Comparison of ENCODE assay signal across 26 cellular contexts in genomic region chr17:1344521-1344920, GRCh38. TPM values are rescaled to one million over a fixed set of nuclear protein-coding genes. Genes with fewer than 3 reads are reported as not detected.
DNase-seq lines count a peak whose midpoint lies in the region; ATAC-seq, FAIRE-seq and TF ChIP-seq lines count a peak whose summit lies in the region.
"Had no signal": no experiment of that assay in that cellular context is flagged by ENCODE, and none has a peak within 500 bp of the region (broad histone marks: within the 10 kb centered on the region; RNA-seq: fewer than 3 reads in every experiment).

No MANE protein-coding gene starts in this region.

- no peaks in the 10 kb centered on the region for H3K9me3 Mint-ChIP-seq in activated T-cell treated with anti-CD3 and anti-CD28 coated beads, Interleukin-2, amount 50 U/mL, for 24 hours
- H3K9me3 Mint-ChIP-seq in neural crest cell, result no peaks in the 10 kb centered on the region
- H3K9me3 Mint-ChIP-seq: CD8-positive, alpha-beta memory T cell; type B pancreatic cell had no signal

- 79% methylated on average over 7 of the region's 7 CpGs for WGBS in HUES64
- WGBS in GM12878 (ENCODE audit: insufficient coverage, insufficient replicate concordance, low lambda C conversion rate, missing lambda C conversion rate), result 96% methylated on average over 7 of the region's 7 CpGs

- peaks cover 28% of the 10 kb centered on the region for H3K4me1 Mint-ChIP-seq in activated T-cell treated with anti-CD3 and anti-CD28 coated beads, Interleukin-2, amount 50 U/mL, for 24 hours (ENCODE audit: low read depth)
- H3K4me1 Mint-ChIP-seq in neural crest cell, result peaks cover 41% of the 10 kb centered on the region

- H2AFZ ChIP-seq in GM12878 (ENCODE audit: control insufficient read depth, low read depth, low read length), result no peak overlapping the region

- in situ Hi-C loops in GM12878 (cut with MboI), result no loop called here
- in situ Hi-C loops in brain microvascular endothelial cell (cut with HindIII; ENCODE audit: low pct_ligation_motif_present, low sequenced_read_pairs), result no loop called here

- no peak overlapping the region for H3K4me3 ChIP-seq in HUES64 (ENCODE audit: low read length)
- H3K4me3 ChIP-seq in GM12878, result no peak overlapping the region
- no peak overlapping the region for H3K4me3 ChIP-seq in brain microvascular endothelial cell (ENCODE audit: low read depth, low read length)
- H3K4me3 ChIP-seq: colonic mucosa, lower lobe of right lung had no signal

- ATAC-seq in GM12878, result no peak
- ATAC-seq: esophagus mucosa, foreskin keratinocyte, lower lobe of right lung had no signal

- H3K36me3 Mint-ChIP-seq in activated T-cell treated with anti-CD3 and anti-CD28 coated beads, Interleukin-2, amount 50 U/mL, for 24 hours (ENCODE audit: low read depth), result peaks cover 66% of the 10 kb centered on the region
- H3K36me3 Mint-ChIP-seq in neural crest cell (ENCODE audit: low read depth), result peaks cover 34% of the 10 kb centered on the region

- TF ChIP-seq CTCF in GM12878 (IDR thresholded peaks at IDR 0.05 in 2 of 3, conservative IDR thresholded peaks at IDR 0.05 in 1 of 3; ENCODE audit: control insufficient read depth in 2 of 3, extremely low read depth in 1 of 3, insufficient read depth in 1 of 3, low read depth in 3 of 3, low read length in 3 of 3) (no peak), neural crest cell (conservative IDR thresholded peaks at IDR 0.05) (no peak), brain microvascular endothelial cell (IDR thresholded peaks at IDR 0.05; ENCODE audit: low read depth, low read length, missing control alignments) (no peak)

- H3K4me1 ChIP-seq in HUES64 (ENCODE audit: insufficient read depth, low read length) (peaks cover 17% of the 10 kb centered on the region), GM12878 (ENCODE audit: control insufficient read depth, insufficient read depth, low read length) (peaks cover 9% of the 10 kb centered on the region)
- H3K4me1 ChIP-seq: colonic mucosa, foreskin keratinocyte had no signal

- H3K4me3 Mint-ChIP-seq in activated T-cell treated with anti-CD3 and anti-CD28 coated beads, Interleukin-2, amount 50 U/mL, for 24 hours, result no peak overlapping the region
- H3K4me3 Mint-ChIP-seq in neural crest cell, result peak overlapping the region; percentile 54
- H3K4me3 Mint-ChIP-seq: CD8-positive, alpha-beta memory T cell; type B pancreatic cell had no signal

- H3K36me3 ChIP-seq in HUES64 (ENCODE audit: insufficient read depth, low read length), result peaks cover 57% of the 10 kb centered on the region
- H3K36me3 ChIP-seq in GM12878 (ENCODE audit: control insufficient read depth in 2 of 2, insufficient read depth in 2 of 2, low read length in 1 of 2), result peaks cover 6 to 30% of the 10 kb centered on the region in 2 experiments
- peaks cover 49% of the 10 kb centered on the region for H3K36me3 ChIP-seq in brain microvascular endothelial cell (replicated peaks)

- no peak for TF ChIP-seq POLR2A in GM12878 (IDR thresholded peaks at IDR 0.05; ENCODE audit: low read depth, low read length)

- no peak overlapping the region for H3K9ac ChIP-seq in HUES64 (ENCODE audit: low read depth, low read length)
- no peak overlapping the region for H3K9ac ChIP-seq in GM12878 (ENCODE audit: control insufficient read depth, insufficient read depth, low read length)

- SMC1A ChIA-PET in GM12878 (lab: Charles Lee; ENCODE audit: uncharacterized antibody, unreplicated experiment), result interaction anchor here (0.7 kb wide), 1 partner anchor 110 kb away, joined by 4 read pairs; no protein-coding TSS in a partner anchor

- BruUV-seq in GM12878 (replicated peaks; lab: Mats Ljungman, UMichigan), result TSS peak; percentile 95

- H3K27me3 ChIP-seq in HUES64 (ENCODE audit: insufficient read depth, low read length) (no peaks in the 10 kb centered on the region), GM12878 (replicated peaks in 1 of 2; ENCODE audit: control insufficient read depth in 2 of 2, insufficient read depth in 2 of 2, low read length in 1 of 2) (no peaks in the 10 kb centered on the region), brain microvascular endothelial cell (replicated peaks) (no peaks in the 10 kb centered on the region)
- H3K27me3 ChIP-seq: colonic mucosa, foreskin keratinocyte had no signal

- no peak for TF ChIP-seq EP300 in GM12878 (IDR thresholded peaks at IDR 0.05; ENCODE audit: borderline replicate concordance in 1 of 2, control insufficient read depth in 1 of 2, low read depth in 2 of 2, low read length in 2 of 2)

- H3K4me2 ChIP-seq in GM12878 (ENCODE audit: control insufficient read depth, insufficient read depth), result no peak overlapping the region

- TF ChIP-seq RAD21 in GM12878 (IDR thresholded peaks at IDR 0.05; ENCODE audit: insufficient read depth, low read depth, low read length), result no peak

- H3K79me2 ChIP-seq in GM12878 (ENCODE audit: control insufficient read depth, insufficient read depth, low read length), result peaks cover 23% of the 10 kb centered on the region

- POLR2A ChIA-PET in GM12878 (lab: Charles Lee), result interaction anchor here (0.7 kb wide), 1 partner anchor 18 kb away, joined by 3 read pairs; no protein-coding TSS in a partner anchor

- peak overlapping the region; percentile 5 for H3K27ac Mint-ChIP-seq in activated T-cell treated with anti-CD3 and anti-CD28 coated beads, Interleukin-2, amount 50 U/mL, for 24 hours
- peak overlapping the region; percentile 72 for H3K27ac Mint-ChIP-seq in neural crest cell (ENCODE audit: unreplicated experiment)
- H3K27ac Mint-ChIP-seq: type B pancreatic cell had no signal

- CTCF ChIA-PET in GM12878 (lab: Yijun Ruan, JAX), result interaction anchor here (3.3 kb wide), 1 partner anchor 21 kb away, joined by 10 read pairs; no protein-coding TSS in a partner anchor

- RAD21 ChIA-PET in GM12878 (lab: Charles Lee; ENCODE audit: unreplicated experiment), result interaction anchor here (4.6 kb wide), 1 partner anchor 171 kb away, joined by 19 read pairs; the partner anchor contains the start of gene INPP5K

- H3K9me3 ChIP-seq in HUES64 (ENCODE audit: insufficient read depth, low read depth, low read length) (no peaks in the 10 kb centered on the region), GM12878 (replicated peaks; ENCODE audit: control insufficient read depth, insufficient read depth, low read length) (no peaks in the 10 kb centered on the region)
- H3K9me3 ChIP-seq: colonic mucosa, lower lobe of right lung had no signal

- intact Hi-C loops in GM12878 (cut with micrococcal nuclease; ENCODE audit: unreplicated experiment), result no loop called here

- no peaks in the 10 kb centered on the region for H3K27me3 Mint-ChIP-seq in activated T-cell treated with anti-CD3 and anti-CD28 coated beads, Interleukin-2, amount 50 U/mL, for 24 hours
- H3K27me3 Mint-ChIP-seq in neural crest cell (ENCODE audit: low read depth), result peaks cover 3% of the 10 kb centered on the region
- H3K27me3 Mint-ChIP-seq: CD8-positive, alpha-beta memory T cell; type B pancreatic cell had no signal

- 0 out of 2 replicates have a peak overlapping the region, but pooled peaks have one; percentile 1 for H3K27ac ChIP-seq in HUES64 (ENCODE audit: low read depth, low read length)
- H3K27ac ChIP-seq in GM12878 (ENCODE audit: control insufficient read depth, insufficient read depth), result no peak overlapping the region
- H3K27ac ChIP-seq in brain microvascular endothelial cell, result no peak overlapping the region
- H3K27ac ChIP-seq: colonic mucosa, foreskin keratinocyte, lower lobe of right lung had no signal

- H4K20me1 ChIP-seq in GM12878 (ENCODE audit: control insufficient read depth, insufficient read depth), result peaks cover 6% of the 10 kb centered on the region; the same call in 1 of the 2 replicates

- FAIRE-seq in GM12878 (lab: Jason Lieb, UNC), result no peak
- FAIRE-seq: islet of Langerhans had no signal

- DNase-seq in activated T-cell treated with anti-CD3 and anti-CD28 coated beads, Interleukin-2, amount 50 U/mL, for 24 hours, result no peak
- no peak for DNase-seq in activated T-cell treated with anti-CD3 and anti-CD28 coated beads, Interleukin-2, amount 50 U/mL, for 48 hours
- DNase-seq in GM12878 (ENCODE audit: low read depth, low spot score), result no peak
- no peak for DNase-seq in neural crest cell (ENCODE audit: low read depth, low spot score)
- DNase-seq in DMS79 treated with DMSO at 0.1 percent for 48 hours (lab: John Stamatoyannopoulos, UW), result no peak
- DNase-seq in NCI-H2107 treated with DMSO at 0.1 percent for 48 hours (lab: John Stamatoyannopoulos, UW; ENCODE audit: unreplicated experiment), result no peak
- DNase-seq in brain microvascular endothelial cell, result no peak
- DNase-seq: activated CD4-positive, alpha-beta T cell treated with anti-CD3 and anti-CD28 coated beads, Interleukin-2, amount 50 U/mL, for 48 hours; activated gamma-delta T cell treated with Interleukin-2 at 50 U/mL for 16 hours; CD8-positive, alpha-beta memory T cell; colonic mucosa; DMS53; effector memory CD4-positive, alpha-beta T cell; foreskin keratinocyte; GF-D8; GOT3; hippocampal formation; lower lobe of right lung; NCI-H1092 treated with DMSO at 0.1 percent for 48 hours; NCI-H187 treated with DMSO at 0.1 percent for 48 hours; NCI-H345; NCI-H748 treated with DMSO at 0.1 percent for 48 hours had no signal

TF ChIP-seq in GM12878, 131 proteins besides CTCF, POLR2A, EP300 and RAD21 (continues in another document):
- TF ChIP-seq EGR1 (IDR thresholded peaks at IDR 0.05; ENCODE audit: borderline replicate concordance in 1 of 2, low read depth in 2 of 2, low read length in 2 of 2), result no peak
- TF ChIP-seq SPI1 (IDR thresholded peaks at IDR 0.05; ENCODE audit: borderline replicate concordance, insufficient read depth, low read depth, low read length), result no peak
- no peak for TF ChIP-seq SMC3 (IDR thresholded peaks at IDR 0.05; ENCODE audit: borderline replicate concordance, low read length)

RNA-seq across cellular contexts. Expression of gene YWHAE, which starts 55.5 kb away (rescaled TPM):
- 898 TPM for polyA plus RNA-seq in HUES64 (2013, experiment 1 of 2)
- polyA plus RNA-seq in HUES64 (2013, experiment 2 of 2), result 937 TPM
- 188 and 201 TPM in 2 replicates for total RNA-seq in GM12878 (2013; cell fraction: nucleolus; rRNA removed)
- total RNA-seq in GM12878 (2014; rRNA removed) (189 and 192 TPM in 2 replicates), GM12878 (2014; rRNA removed; fragmentation: Illumina TruSeq; extraction: Trizol) (250 and 257 TPM in 2 replicates), GM12878 (2021) (452 and 460 TPM in 2 replicates), neural crest cell (1,231 and 1,295 TPM in 2 replicates)
- polyA plus RNA-seq in GM12878 (2011; ENCODE audit: low read depth), result 194 TPM
- polyA plus RNA-seq in GM12878 (2011; rRNA removed) (651 and 809 TPM in 2 replicates), GM12878 (2014; fragmentation: Illumina TruSeq; extraction: Trizol) (487 and 489 TPM in 2 replicates), GM12878 (2014; fragmentation: Nextera tagmentation; extraction: Ambion mirVana) (100 to 1,000 TPM; 369 to 425 TPM), GM12878 (2014; rRNA removed) (427 and 526 TPM in 2 replicates), GM12878 (2016; fragmentation: Nextera tagmentation; extraction: Ambion mirVana) (100 to 1,000 TPM; 611 to 616 TPM)
- polyA plus RNA-seq in GM12878 (2011; cell fraction: cytosol; rRNA removed), result 448 and 455 TPM in 2 replicates
- polyA plus RNA-seq in GM12878 (2011; cell fraction: nucleus; rRNA removed), result 177 and 272 TPM in 2 replicates
- 300 and 352 TPM in 2 replicates for polyA plus RNA-seq in GM12878 (2012)
- 509 and 565 TPM in 2 replicates for polyA minus RNA-seq in GM12878 (2011; rRNA and poly(A)+ RNA removed)
- polyA minus RNA-seq in GM12878 (2011; cell fraction: cytosol; rRNA and poly(A)+ RNA removed), result 285 and 303 TPM in 2 replicates
- polyA minus RNA-seq in GM12878 (2011; cell fraction: nucleus; rRNA and poly(A)+ RNA removed), result 71.7 and 98.4 TPM in 2 replicates
